ENCODE assay signal across 9 cellular contexts in the genomic region with DNA sequence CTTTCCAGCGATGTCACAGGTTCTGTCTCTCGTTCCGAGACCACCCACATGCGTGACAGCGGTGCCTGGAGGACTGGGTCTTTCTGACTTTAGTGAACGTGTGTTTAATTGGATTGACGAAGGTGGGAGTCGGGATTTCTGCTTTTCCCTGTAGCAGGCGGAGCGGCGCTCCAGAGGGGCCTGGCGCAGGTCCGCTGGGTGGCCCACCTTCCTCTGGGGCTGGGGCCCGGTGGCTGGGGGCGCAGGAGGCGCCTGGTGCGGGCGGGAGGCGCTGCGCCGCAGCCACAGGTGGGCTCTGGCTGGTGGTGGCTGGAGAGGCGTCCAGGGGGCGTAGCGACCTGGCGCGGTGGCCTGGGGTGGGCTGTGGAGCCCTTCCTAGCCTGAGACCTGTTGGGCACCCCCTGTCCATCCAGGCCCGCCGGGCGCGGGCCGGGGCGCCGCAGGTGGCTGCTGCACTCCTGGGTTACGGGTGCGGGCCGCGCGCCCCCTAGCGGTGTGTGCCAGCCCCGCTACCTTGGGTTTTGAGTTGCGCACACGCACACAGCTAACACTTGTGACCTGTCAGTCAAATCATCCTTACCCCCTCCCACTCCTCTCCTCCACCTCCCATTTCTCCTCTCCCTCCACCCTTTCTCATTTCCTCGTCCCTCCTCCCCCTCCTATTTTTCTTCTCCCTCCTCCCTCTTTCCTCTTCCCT. TPM values are rescaled to one million over a fixed set of nuclear protein-coding genes. Genes with fewer than 3 reads are reported as not detected.
A peak's percentile ranks its signal among the peaks of the same experiment; 100 is the strongest.
DNase-seq lines count a peak whose midpoint lies in the region; ATAC-seq and TF ChIP-seq lines count a peak whose summit lies in the region.
"Had no signal": no experiment of that assay in that cellular context is flagged by ENCODE, and none has a peak within 500 bp of the region (broad histone marks: within the 10 kb centered on the region; RNA-seq: fewer than 3 reads in every experiment).

No MANE protein-coding gene starts in this region.

- no peak for TF ChIP-seq POLR2A in gastrocnemius medialis (IDR thresholded peaks at IDR 0.05)

- H3K4me1 ChIP-seq in gastrocnemius medialis (no peaks in the 10 kb centered on the region), Karpas-422 (ENCODE audit: low read length) (no peaks in the 10 kb centered on the region)

- H4K20me1 ChIP-seq in Karpas-422 (ENCODE audit: insufficient read depth, low read depth, low read length) = no peaks in the 10 kb centered on the region

- H3K79me2 ChIP-seq in Karpas-422 (ENCODE audit: low read length) = no peaks in the 10 kb centered on the region

- intact Hi-C loops in gastrocnemius medialis (cut with DNase I; ENCODE audit: low total_unique reads) = loop anchor here (10.0 kb wide), 1 partner anchor 163 kb away; no protein-coding TSS in a partner anchor

- H3K9me2 ChIP-seq in Karpas-422 (replicated peaks; ENCODE audit: insufficient read depth, low read length) = no peaks in the 10 kb centered on the region

- H3K4me3 ChIP-seq in fibroblast of the aortic adventitia (ENCODE audit: low read depth, low read length) (peak overlapping the region; percentile 77), gastrocnemius medialis (peak overlapping the region in 2 of 4 donors; percentile 36 to 42), Karpas-422 (ENCODE audit: low read length) (no peak overlapping the region)

- H3K27me3 ChIP-seq in gastrocnemius medialis (peaks cover 23 to 42% (median 42%) of the 10 kb centered on the region in 3 donors), Karpas-422 (ENCODE audit: low read length) (no peaks in the 10 kb centered on the region)

- H3K4me2 ChIP-seq in Karpas-422 (ENCODE audit: low read depth, low read length, poor library complexity, severe bottlenecking) = no peak overlapping the region

- no peak overlapping the region for H3K9ac ChIP-seq in Karpas-422 (ENCODE audit: low read length)

- H3K9me3 ChIP-seq in gastrocnemius medialis = no peaks in the 10 kb centered on the region
- H3K9me3 ChIP-seq in Karpas-422 (ENCODE audit: low read length) = peaks cover 4% of the 10 kb centered on the region

- in situ Hi-C loops in gastrocnemius medialis (cut with MboI; ENCODE audit: low sequenced_read_pairs in 4 of 4) = no loop called here

- no peaks in the 10 kb centered on the region for H3K36me3 ChIP-seq in gastrocnemius medialis
- H3K36me3 ChIP-seq in Karpas-422 (ENCODE audit: insufficient read depth, low read length) = no peaks in the 10 kb centered on the region

- TF ChIP-seq CTCF in fibroblast of the aortic adventitia (IDR thresholded peaks at IDR 0.05; ENCODE audit: insufficient read depth, low read length) (peak; percentile 63), gastrocnemius medialis (IDR thresholded peaks at IDR 0.05 in 4 of 5, conservative IDR thresholded peaks at IDR 0.05 in 1 of 5) (peak in 3 of 5 experiments; percentile 14 to 35 (median 15))

- H3K27ac ChIP-seq in gastrocnemius medialis (no peak overlapping the region), Karpas-422 (ENCODE audit: low read length) (no peak overlapping the region)

- no peak for ATAC-seq in gastrocnemius medialis
- no peak for ATAC-seq in GM18873 (IDR thresholded peaks at IDR 0.05; ENCODE audit: low FRiP score, unreplicated experiment)
- no peak for ATAC-seq in GM21447 (IDR thresholded peaks at IDR 0.05; ENCODE audit: unreplicated experiment)

- H2AFZ ChIP-seq in Karpas-422 (ENCODE audit: low read length) = no peak overlapping the region

- DNase-seq in EL (peak; percentile 74), T1000 (lab: John Stamatoyannopoulos, UW) (peak; percentile 68), fibroblast of the aortic adventitia (ENCODE audit: low read depth) (peak; percentile 79), gastrocnemius medialis (no peak), Karpas-422 (no peak), HuH-7.5 (ENCODE audit: low spot score) (no peak)
- DNase-seq: NCI-H2171 treated with DMSO at 0.1 percent for 48 hours had no signal

RNA-seq across cellular contexts. Expression of a gene that starts 2.0 kb away (rescaled TPM):
- total RNA-seq in fibroblast of the aortic adventitia (ENCODE audit: low replicate concordance) (155 and 168 TPM in 2 replicates), gastrocnemius medialis (10 to 100 TPM in 1 of 4 donors, 1 to 10 TPM in 3; 2.7 to 30.7 (median 5.2) TPM)
- total RNA-seq in Karpas-422 (2014; rRNA removed; shearing (Covaris generic); ENCODE audit: low replicate concordance) = not detected in 2 replicates

Comparison
In these comparisons a context has a peak if more than half of its experiments do, and no peak if none do; other contexts are left out.
1. DNase-seq: peak in EL (single experiment), T1000 (single experiment) and fibroblast of the aortic adventitia (single experiment); none in gastrocnemius medialis (0 of 2), Karpas-422 (single experiment) and HuH-7.5 (single experiment).